ENCODE assay signal across 22 cellular contexts in the genomic region with DNA sequence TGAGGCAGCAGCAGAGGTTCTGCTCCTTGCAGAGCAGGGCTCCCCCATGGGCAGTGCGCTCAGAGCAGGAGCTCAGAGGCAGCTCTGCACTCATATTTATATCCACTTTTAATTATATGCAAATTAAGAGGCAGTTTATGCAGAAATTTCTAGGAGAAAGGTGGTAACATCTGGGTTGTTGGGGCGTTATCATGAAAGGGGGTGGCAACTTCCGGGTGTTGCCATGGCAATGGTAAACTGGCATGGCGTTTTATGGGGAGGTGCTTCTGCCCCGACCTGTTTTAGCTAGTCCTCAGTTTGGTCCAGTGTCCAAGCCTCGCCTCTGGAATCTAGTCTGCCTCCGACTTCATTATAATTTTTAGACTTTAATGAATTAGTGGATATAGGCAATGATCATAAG.
"Had no signal": no experiment of that assay in that cellular context is flagged by ENCODE, and none has a peak within 500 bp of the region (broad histone marks: within the 10 kb centered on the region; RNA-seq: fewer than 3 reads in every experiment).

No MANE protein-coding gene starts in this region.

- H3K4me2 ChIP-seq: SK-N-SH had no signal

- H3K36me3 ChIP-seq: adrenal gland, breast epithelium, SJSA1 had no signal

- DNase-seq: activated CD4-positive, alpha-beta T cell treated with anti-CD3 and anti-CD28 coated beads for 36 hours; activated CD4-positive, alpha-beta T cell treated with anti-CD3 and anti-CD28 coated beads, Interleukin-2, amount 10 ng/mL, durations not matched to agents 7 days and 5 days; activated CD4-positive, alpha-beta T cell treated with anti-CD3 and anti-CD28 coated beads, Interleukin-2, amount 50 U/mL, for 48 hours; activated CD8-positive, alpha-beta T cell treated with anti-CD3 and anti-CD28 coated beads, Interleukin-2, amount 10 ng/mL, durations not matched to agents 7 days and 5 days; activated gamma-delta T cell treated with Interleukin-2 at 50 U/mL for 16 hours; activated naive CD4-positive, alpha-beta T cell treated with anti-CD3 and anti-CD28 coated beads for 36 hours; activated T-cell treated with anti-CD3 and anti-CD28 coated beads for 4 hours; activated T-cell treated with anti-CD3 and anti-CD28 coated beads, Interleukin-2, amount 50 U/mL, for 4 hours; adrenal gland; body of pancreas; KG1; NCI-H1105; NCI-H1417 treated with DMSO at 0.1 percent for 48 hours; NCI-H187 treated with DMSO at 0.1 percent for 48 hours; NCI-H2081; NCI-H226; NCI-H446 treated with DMSO at 0.1 percent for 48 hours; NCI-H524 treated with DMSO at 0.1 percent for 48 hours; SHP77 treated with DMSO at 0.1 percent for 48 hours; SK-N-SH had no signal

- H3K9ac ChIP-seq: SK-N-SH had no signal

- H3K9me3 ChIP-seq: adrenal gland had no signal

- H3K4me3 ChIP-seq: adrenal gland, body of pancreas, breast epithelium, SJSA1 had no signal

- H3K9me2 ChIP-seq: SK-N-SH had no signal

- H3K4me1 ChIP-seq: adrenal gland, body of pancreas, breast epithelium, SJSA1 had no signal

- H3K27ac ChIP-seq: adrenal gland, body of pancreas, breast epithelium, SJSA1 had no signal

- H3K27me3 ChIP-seq: body of pancreas, SJSA1 had no signal
